In genomic region chr10:105024184-105024583, GRCh38 we compare ENCODE assay signal across 17 cellular contexts.
"Had no signal": no experiment of that assay in that cellular context is flagged by ENCODE, and none has a peak within 500 bp of the region (broad histone marks: within the 10 kb centered on the region; RNA-seq: fewer than 3 reads in every experiment).

No MANE protein-coding gene starts in this region.

- H3K27ac Mint-ChIP-seq: activated CD4-positive, alpha-beta T cell treated with anti-CD3 and anti-CD28 coated beads, Interleukin-2, amount 10 ng/mL, durations not matched to agents 24 days and 14 days; activated CD8-positive, alpha-beta T cell treated with anti-CD3 and anti-CD28 coated beads, Interleukin-2, amount 10 ng/mL, durations not matched to agents 7 days and 5 days; activated naive CD8-positive, alpha-beta T cell treated with anti-CD3 and anti-CD28 coated beads, Interleukin-2, amount 10 ng/mL, durations not matched to agents 7 days and 5 days; activated T-cell treated with anti-CD3 and anti-CD28 coated beads, Interleukin-2, amount 50 U/mL, for 24 hours; activated T-helper 2 cell treated with anti-CD3 and anti-CD28 coated beads, Interferon-gamma antibody, Interleukin-2, Interleukin-4, amounts not matched to agents 10 μg/mL and 5 μg/mL and 100 μg/mL, durations not matched to agents 14 hours and 24 hours and 36 hours; progenitor cell of endocrine pancreas had no signal

- H3K36me3 ChIP-seq: lower lobe of right lung, thyroid gland had no signal

- H3K27ac ChIP-seq: epithelial cell of prostate, lower lobe of right lung, thyroid gland had no signal

- DNase-seq: activated CD4-positive, alpha-beta T cell treated with anti-CD3 and anti-CD28 coated beads, Interleukin-2, amount 10 ng/mL, durations not matched to agents 24 days and 14 days; activated CD8-positive, alpha-beta T cell treated with anti-CD3 and anti-CD28 coated beads, Interleukin-2, amount 10 ng/mL, durations not matched to agents 7 days and 5 days; activated naive CD4-positive, alpha-beta T cell treated with Interleukin-2 at 50 U/mL for 16 hours; activated naive CD8-positive, alpha-beta T cell treated with anti-CD3 and anti-CD28 coated beads, Interleukin-2, amount 10 ng/mL, durations not matched to agents 7 days and 5 days; activated T-cell treated with anti-CD3 and anti-CD28 coated beads, Interleukin-2, amount 50 U/mL, for 24 hours; amygdala; caudate nucleus; foreskin melanocyte; head of caudate nucleus; lower lobe of right lung; stimulated activated CD4-positive, alpha-beta T cell treated with anti-CD3 and anti-CD28 coated beads, Interleukin-2, amount 100 ng/mL, for 24 hours; stimulated activated naive CD4-positive, alpha-beta T cell treated with Interleukin-2 at 50 U/mL for 16 hours; T1000; thyroid gland had no signal

- H3K27me3 Mint-ChIP-seq: activated naive CD8-positive, alpha-beta T cell treated with anti-CD3 and anti-CD28 coated beads, Interleukin-2, amount 10 ng/mL, durations not matched to agents 7 days and 5 days; activated T-cell treated with anti-CD3 and anti-CD28 coated beads, Interleukin-2, amount 50 U/mL, for 24 hours; progenitor cell of endocrine pancreas had no signal

- H3K27me3 ChIP-seq: thyroid gland had no signal

- H3K9me3 ChIP-seq: lower lobe of right lung, thyroid gland had no signal

- H3K36me3 Mint-ChIP-seq: activated naive CD8-positive, alpha-beta T cell treated with anti-CD3 and anti-CD28 coated beads, Interleukin-2, amount 10 ng/mL, durations not matched to agents 7 days and 5 days had no signal

- H3K4me3 ChIP-seq: lower lobe of right lung, thyroid gland had no signal

- ATAC-seq: activated CD8-positive, alpha-beta T cell treated with anti-CD3 and anti-CD28 coated beads, Interleukin-2, amount 10 ng/mL, durations not matched to agents 7 days and 5 days; lower lobe of right lung had no signal

- H3K4me3 Mint-ChIP-seq: activated CD4-positive, alpha-beta T cell treated with anti-CD3 and anti-CD28 coated beads, Interleukin-2, amount 10 ng/mL, durations not matched to agents 24 days and 14 days; activated CD8-positive, alpha-beta T cell treated with anti-CD3 and anti-CD28 coated beads, Interleukin-2, amount 10 ng/mL, durations not matched to agents 7 days and 5 days; activated naive CD8-positive, alpha-beta T cell treated with anti-CD3 and anti-CD28 coated beads, Interleukin-2, amount 10 ng/mL, durations not matched to agents 7 days and 5 days; activated T-cell treated with anti-CD3 and anti-CD28 coated beads, Interleukin-2, amount 50 U/mL, for 24 hours had no signal

- H3K9me3 Mint-ChIP-seq: activated CD4-positive, alpha-beta T cell treated with anti-CD3 and anti-CD28 coated beads, Interleukin-2, amount 10 ng/mL, durations not matched to agents 24 days and 14 days; activated naive CD8-positive, alpha-beta T cell treated with anti-CD3 and anti-CD28 coated beads, Interleukin-2, amount 10 ng/mL, durations not matched to agents 7 days and 5 days; activated T-cell treated with anti-CD3 and anti-CD28 coated beads, Interleukin-2, amount 50 U/mL, for 24 hours; activated T-helper 2 cell treated with anti-CD3 and anti-CD28 coated beads, Interferon-gamma antibody, Interleukin-2, Interleukin-4, amounts not matched to agents 10 μg/mL and 5 μg/mL and 100 μg/mL, durations not matched to agents 14 hours and 24 hours and 36 hours had no signal

- H3K4me1 Mint-ChIP-seq: activated CD4-positive, alpha-beta T cell treated with anti-CD3 and anti-CD28 coated beads, Interleukin-2, amount 10 ng/mL, durations not matched to agents 24 days and 14 days; activated naive CD8-positive, alpha-beta T cell treated with anti-CD3 and anti-CD28 coated beads, Interleukin-2, amount 10 ng/mL, durations not matched to agents 7 days and 5 days had no signal

- H3K4me1 ChIP-seq: lower lobe of right lung, thyroid gland had no signal
